ENCODE assay signal across 24 cellular contexts in genomic region chr6:81630719-81631118, GRCh38.
"Had no signal": no experiment of that assay in that cellular context is flagged by ENCODE, and none has a peak within 500 bp of the region (broad histone marks: within the 10 kb centered on the region; RNA-seq: fewer than 3 reads in every experiment).

No MANE protein-coding gene starts in this region.

- H3K4me1 ChIP-seq: colonic mucosa, esophagus muscularis mucosa, esophagus squamous epithelium, foreskin keratinocyte, gastrocnemius medialis, gastroesophageal sphincter, heart left ventricle, heart right ventricle had no signal

- H3K36me3 ChIP-seq: colonic mucosa, esophagus muscularis mucosa, esophagus squamous epithelium, gastrocnemius medialis, gastroesophageal sphincter, heart left ventricle, heart right ventricle had no signal

- H3K9me3 ChIP-seq: colonic mucosa had no signal

- H3K27ac ChIP-seq: colonic mucosa, coronary artery, dorsolateral prefrontal cortex, epithelial cell of prostate, esophagus muscularis mucosa, esophagus squamous epithelium, foreskin keratinocyte, gastrocnemius medialis, gastroesophageal sphincter, heart left ventricle, heart right ventricle had no signal

- DNase-seq: colonic mucosa; cortex of kidney; dermis blood vessel endothelial cell; dorsolateral prefrontal cortex; effector CD4-positive, alpha-beta T cell; effector CD8-positive, alpha-beta T cell; effector memory CD4-positive, alpha-beta T cell; effector memory CD8-positive, alpha-beta T cell; endodermal cell; erythroblast; esophagus squamous epithelium; foreskin fibroblast; foreskin keratinocyte; foreskin melanocyte; gastrocnemius medialis; glutamatergic neuron; head of caudate nucleus; heart left ventricle; heart right ventricle had no signal

- H3K4me3 ChIP-seq: colonic mucosa, coronary artery, dorsolateral prefrontal cortex, esophagus muscularis mucosa, esophagus squamous epithelium, gastrocnemius medialis, gastroesophageal sphincter, heart left ventricle, heart right ventricle had no signal

- ATAC-seq: effector memory CD8-positive, alpha-beta T cell; esophagus mucosa; foreskin keratinocyte; gastrocnemius medialis; gastroesophageal sphincter; heart left ventricle; heart right ventricle had no signal

- H3K27me3 ChIP-seq: colonic mucosa, dorsolateral prefrontal cortex, esophagus muscularis mucosa, esophagus squamous epithelium, foreskin keratinocyte, gastrocnemius medialis, gastroesophageal sphincter, heart left ventricle, heart right ventricle had no signal
